1 cellular context compared by ENCODE assay signal in genomic region chr4:86934772-86935498, GRCh38.
TF ChIP-seq lines count a peak whose summit lies in the region.

A gene with protein sequence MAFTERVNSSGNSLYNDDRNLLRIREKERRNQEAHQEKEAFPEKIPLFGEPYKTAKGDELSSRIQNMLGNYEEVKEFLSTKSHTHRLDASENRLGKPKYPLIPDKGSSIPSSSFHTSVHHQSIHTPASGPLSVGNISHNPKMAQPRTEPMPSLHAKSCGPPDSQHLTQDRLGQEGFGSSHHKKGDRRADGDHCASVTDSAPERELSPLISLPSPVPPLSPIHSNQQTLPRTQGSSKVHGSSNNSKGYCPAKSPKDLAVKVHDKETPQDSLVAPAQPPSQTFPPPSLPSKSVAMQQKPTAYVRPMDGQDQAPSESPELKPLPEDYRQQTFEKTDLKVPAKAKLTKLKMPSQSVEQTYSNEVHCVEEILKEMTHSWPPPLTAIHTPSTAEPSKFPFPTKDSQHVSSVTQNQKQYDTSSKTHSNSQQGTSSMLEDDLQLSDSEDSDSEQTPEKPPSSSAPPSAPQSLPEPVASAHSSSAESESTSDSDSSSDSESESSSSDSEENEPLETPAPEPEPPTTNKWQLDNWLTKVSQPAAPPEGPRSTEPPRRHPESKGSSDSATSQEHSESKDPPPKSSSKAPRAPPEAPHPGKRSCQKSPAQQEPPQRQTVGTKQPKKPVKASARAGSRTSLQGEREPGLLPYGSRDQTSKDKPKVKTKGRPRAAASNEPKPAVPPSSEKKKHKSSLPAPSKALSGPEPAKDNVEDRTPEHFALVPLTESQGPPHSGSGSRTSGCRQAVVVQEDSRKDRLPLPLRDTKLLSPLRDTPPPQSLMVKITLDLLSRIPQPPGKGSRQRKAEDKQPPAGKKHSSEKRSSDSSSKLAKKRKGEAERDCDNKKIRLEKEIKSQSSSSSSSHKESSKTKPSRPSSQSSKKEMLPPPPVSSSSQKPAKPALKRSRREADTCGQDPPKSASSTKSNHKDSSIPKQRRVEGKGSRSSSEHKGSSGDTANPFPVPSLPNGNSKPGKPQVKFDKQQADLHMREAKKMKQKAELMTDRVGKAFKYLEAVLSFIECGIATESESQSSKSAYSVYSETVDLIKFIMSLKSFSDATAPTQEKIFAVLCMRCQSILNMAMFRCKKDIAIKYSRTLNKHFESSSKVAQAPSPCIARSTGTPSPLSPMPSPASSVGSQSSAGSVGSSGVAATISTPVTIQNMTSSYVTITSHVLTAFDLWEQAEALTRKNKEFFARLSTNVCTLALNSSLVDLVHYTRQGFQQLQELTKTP (plus strand): TSS chr4:86935011. CDS start chr4:86948534, 13,523 bp downstream.

TF ChIP-seq in K562, 482 proteins besides CTCF, POLR2A, EP300 and RAD21 (continued from another document and continues in another):
- TF ChIP-seq, protein P1, sequence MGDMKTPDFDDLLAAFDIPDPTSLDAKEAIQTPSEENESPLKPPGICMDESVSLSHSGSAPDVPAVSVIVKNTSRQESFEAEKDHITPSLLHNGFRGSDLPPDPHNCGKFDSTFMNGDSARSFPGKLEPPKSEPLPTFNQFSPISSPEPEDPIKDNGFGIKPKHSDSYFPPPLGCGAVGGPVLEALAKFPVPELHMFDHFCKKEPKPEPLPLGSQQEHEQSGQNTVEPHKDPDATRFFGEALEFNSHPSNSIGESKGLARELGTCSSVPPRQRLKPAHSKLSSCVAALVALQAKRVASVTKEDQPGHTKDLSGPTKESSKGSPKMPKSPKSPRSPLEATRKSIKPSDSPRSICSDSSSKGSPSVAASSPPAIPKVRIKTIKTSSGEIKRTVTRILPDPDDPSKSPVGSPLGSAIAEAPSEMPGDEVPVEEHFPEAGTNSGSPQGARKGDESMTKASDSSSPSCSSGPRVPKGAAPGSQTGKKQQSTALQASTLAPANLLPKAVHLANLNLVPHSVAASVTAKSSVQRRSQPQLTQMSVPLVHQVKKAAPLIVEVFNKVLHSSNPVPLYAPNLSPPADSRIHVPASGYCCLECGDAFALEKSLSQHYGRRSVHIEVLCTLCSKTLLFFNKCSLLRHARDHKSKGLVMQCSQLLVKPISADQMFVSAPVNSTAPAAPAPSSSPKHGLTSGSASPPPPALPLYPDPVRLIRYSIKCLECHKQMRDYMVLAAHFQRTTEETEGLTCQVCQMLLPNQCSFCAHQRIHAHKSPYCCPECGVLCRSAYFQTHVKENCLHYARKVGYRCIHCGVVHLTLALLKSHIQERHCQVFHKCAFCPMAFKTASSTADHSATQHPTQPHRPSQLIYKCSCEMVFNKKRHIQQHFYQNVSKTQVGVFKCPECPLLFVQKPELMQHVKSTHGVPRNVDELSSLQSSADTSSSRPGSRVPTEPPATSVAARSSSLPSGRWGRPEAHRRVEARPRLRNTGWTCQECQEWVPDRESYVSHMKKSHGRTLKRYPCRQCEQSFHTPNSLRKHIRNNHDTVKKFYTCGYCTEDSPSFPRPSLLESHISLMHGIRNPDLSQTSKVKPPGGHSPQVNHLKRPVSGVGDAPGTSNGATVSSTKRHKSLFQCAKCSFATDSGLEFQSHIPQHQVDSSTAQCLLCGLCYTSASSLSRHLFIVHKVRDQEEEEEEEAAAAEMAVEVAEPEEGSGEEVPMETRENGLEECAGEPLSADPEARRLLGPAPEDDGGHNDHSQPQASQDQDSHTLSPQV (IDR thresholded peaks at IDR 0.05), result peak; percentile 46; the same call in 1 of the 2 replicates
- TF ChIP-seq NONO (IDR thresholded peaks at IDR 0.05; ENCODE audit: low read depth in 2 of 2, low read length in 1 of 2) (peak; percentile 29 to 70; a peak in 2 of 4 replicates), SAFB (IDR thresholded peaks at IDR 0.05; ENCODE audit: borderline replicate concordance, low read depth, low read length) (peak; percentile 54; the same call in 1 of the 2 replicates), ZNF644 (tag; IDR thresholded peaks at IDR 0.05; ENCODE audit: low read depth) (peak; percentile 63; the same call in 1 of the 2 replicates), RNF2 (IDR thresholded peaks at IDR 0.05) (no peak; the same call in 1 of the 2 replicates), SAP30 (IDR thresholded peaks at IDR 0.05; ENCODE audit: borderline replicate concordance, insufficient read depth, low read depth, low read length, poor library complexity, severe bottlenecking) (peak; percentile 65), SMARCA4 (IDR thresholded peaks at IDR 0.05) (0 out of 2 replicates have a peak, but pooled peaks have one; percentile 10), ZNF79 (CRISPR knock-in tag; IDR thresholded peaks at IDR 0.05; ENCODE audit: low read depth) (no peak), KDM2B (CRISPR knock-in tag; IDR thresholded peaks at IDR 0.05) (peak; percentile 23; the same call in 1 of the 2 replicates), PRDM10 (IDR thresholded peaks at IDR 0.05; ENCODE audit: partially characterized antibody) (peak; percentile 74), GABPB1 (CRISPR knock-in tag; IDR thresholded peaks at IDR 0.05) (peak; percentile 73), AFF4 (CRISPR knock-in tag; IDR thresholded peaks at IDR 0.05) (no peak), ELF4 (CRISPR knock-in tag; IDR thresholded peaks at IDR 0.05) (no peak), TFE3 (CRISPR knock-in tag; IDR thresholded peaks at IDR 0.05) (no peak), RB1 (IDR thresholded peaks at IDR 0.05; ENCODE audit: low read depth) (peak; percentile 89), ZBTB1 (CRISPR knock-in tag; IDR thresholded peaks at IDR 0.05; ENCODE audit: borderline replicate concordance, low read depth) (peak; percentile 90), HNRNPLL (IDR thresholded peaks at IDR 0.05; ENCODE audit: low read depth, low read length, poor library complexity, severe bottlenecking) (peak; percentile 98), TEAD4 (IDR thresholded peaks at IDR 0.05; ENCODE audit: low read length) (0 out of 2 replicates have a peak, but pooled peaks have one; percentile 6), TEAD4 (CRISPR knock-in tag; IDR thresholded peaks at IDR 0.05; ENCODE audit: borderline replicate concordance) (no peak), MCM2 (IDR thresholded peaks at IDR 0.05; ENCODE audit: low read depth) (no peak), TBL1XR1 (IDR thresholded peaks at IDR 0.05; ENCODE audit: low read length in 2 of 2) (peak in 1 of 2 experiments; percentile 16; a peak in 1 of 4 replicates), JUN (IDR thresholded peaks at IDR 0.05; ENCODE audit: borderline replicate concordance, low read depth, low read length) (no peak), JUN (CRISPR knock-in tag; IDR thresholded peaks at IDR 0.05; ENCODE audit: borderline replicate concordance) (peak; percentile 10; the same call in 1 of the 2 replicates)
- TF ChIP-seq, protein P2, sequence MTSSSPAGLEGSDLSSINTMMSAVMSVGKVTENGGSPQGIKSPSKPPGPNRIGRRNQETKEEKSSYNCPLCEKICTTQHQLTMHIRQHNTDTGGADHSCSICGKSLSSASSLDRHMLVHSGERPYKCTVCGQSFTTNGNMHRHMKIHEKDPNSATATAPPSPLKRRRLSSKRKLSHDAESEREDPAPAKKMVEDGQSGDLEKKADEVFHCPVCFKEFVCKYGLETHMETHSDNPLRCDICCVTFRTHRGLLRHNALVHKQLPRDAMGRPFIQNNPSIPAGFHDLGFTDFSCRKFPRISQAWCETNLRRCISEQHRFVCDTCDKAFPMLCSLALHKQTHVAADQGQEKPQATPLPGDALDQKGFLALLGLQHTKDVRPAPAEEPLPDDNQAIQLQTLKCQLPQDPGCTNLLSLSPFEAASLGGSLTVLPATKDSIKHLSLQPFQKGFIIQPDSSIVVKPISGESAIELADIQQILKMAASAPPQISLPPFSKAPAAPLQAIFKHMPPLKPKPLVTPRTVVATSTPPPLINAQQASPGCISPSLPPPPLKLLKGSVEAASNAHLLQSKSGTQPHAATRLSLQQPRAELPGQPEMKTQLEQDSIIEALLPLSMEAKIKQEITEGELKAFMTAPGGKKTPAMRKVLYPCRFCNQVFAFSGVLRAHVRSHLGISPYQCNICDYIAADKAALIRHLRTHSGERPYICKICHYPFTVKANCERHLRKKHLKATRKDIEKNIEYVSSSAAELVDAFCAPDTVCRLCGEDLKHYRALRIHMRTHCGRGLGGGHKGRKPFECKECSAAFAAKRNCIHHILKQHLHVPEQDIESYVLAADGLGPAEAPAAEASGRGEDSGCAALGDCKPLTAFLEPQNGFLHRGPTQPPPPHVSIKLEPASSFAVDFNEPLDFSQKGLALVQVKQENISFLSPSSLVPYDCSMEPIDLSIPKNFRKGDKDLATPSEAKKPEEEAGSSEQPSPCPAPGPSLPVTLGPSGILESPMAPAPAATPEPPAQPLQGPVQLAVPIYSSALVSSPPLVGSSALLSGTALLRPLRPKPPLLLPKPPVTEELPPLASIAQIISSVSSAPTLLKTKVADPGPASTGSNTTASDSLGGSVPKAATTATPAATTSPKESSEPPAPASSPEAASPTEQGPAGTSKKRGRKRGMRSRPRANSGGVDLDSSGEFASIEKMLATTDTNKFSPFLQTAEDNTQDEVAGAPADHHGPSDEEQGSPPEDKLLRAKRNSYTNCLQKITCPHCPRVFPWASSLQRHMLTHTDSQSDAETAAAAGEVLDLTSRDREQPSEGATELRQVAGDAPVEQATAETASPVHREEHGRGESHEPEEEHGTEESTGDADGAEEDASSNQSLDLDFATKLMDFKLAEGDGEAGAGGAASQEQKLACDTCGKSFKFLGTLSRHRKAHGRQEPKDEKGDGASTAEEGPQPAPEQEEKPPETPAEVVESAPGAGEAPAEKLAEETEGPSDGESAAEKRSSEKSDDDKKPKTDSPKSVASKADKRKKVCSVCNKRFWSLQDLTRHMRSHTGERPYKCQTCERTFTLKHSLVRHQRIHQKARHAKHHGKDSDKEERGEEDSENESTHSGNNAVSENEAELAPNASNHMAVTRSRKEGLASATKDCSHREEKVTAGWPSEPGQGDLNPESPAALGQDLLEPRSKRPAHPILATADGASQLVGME (CRISPR knock-in tag; IDR thresholded peaks at IDR 0.05), result 0 out of 2 replicates have a peak, but pooled peaks have one; percentile 35
- TF ChIP-seq, protein P3, sequence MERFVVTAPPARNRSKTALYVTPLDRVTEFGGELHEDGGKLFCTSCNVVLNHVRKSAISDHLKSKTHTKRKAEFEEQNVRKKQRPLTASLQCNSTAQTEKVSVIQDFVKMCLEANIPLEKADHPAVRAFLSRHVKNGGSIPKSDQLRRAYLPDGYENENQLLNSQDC (CRISPR knock-in tag; IDR thresholded peaks at IDR 0.05), result no peak
